Comparison of ENCODE assay signal across 20 cellular contexts in the genomic region with DNA sequence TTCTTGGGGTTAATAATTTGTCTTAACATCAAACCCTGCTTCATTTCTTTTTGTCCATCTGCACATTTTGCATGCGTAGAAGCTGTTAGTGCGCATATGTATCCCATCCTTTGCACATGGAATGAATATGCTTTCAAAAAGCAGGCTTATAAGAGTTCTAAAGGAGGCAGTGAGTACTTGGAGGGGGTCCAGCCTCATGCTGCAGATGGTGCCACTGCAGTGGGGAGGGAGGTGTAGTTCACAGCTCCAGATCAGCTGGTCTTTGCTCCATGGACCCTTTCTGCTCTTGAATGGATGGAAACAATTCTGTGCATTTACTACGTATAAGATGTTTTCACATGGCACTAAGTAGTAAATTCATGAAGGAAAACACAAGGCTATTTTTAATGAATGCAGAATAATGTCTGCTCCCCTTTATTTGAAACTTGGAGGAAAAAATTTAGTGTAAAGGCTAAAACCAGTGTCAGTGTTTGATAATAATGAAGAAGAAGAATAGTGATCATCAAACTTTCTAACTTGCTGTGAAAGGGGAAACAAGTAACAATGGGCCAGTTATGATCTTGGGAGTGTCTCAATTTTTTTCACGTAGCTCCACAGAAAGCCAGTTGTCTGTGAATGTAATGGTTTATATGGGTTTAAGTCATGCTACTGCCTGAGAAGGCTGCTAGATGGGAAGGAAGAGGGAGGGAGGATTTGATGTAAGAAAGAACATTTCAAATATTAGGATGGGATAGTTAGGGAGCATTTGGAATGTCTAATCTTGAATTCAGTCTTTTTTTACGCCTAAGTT.
"Had no signal": no experiment of that assay in that cellular context is flagged by ENCODE, and none has a peak within 500 bp of the region (broad histone marks: within the 10 kb centered on the region; RNA-seq: fewer than 3 reads in every experiment).

No MANE protein-coding gene starts in this region.

- H3K9me3 Mint-ChIP-seq: natural killer cell treated with Interleukin-12 subunit alpha and Interleukin-12 subunit beta and Interleukin-15 and Interleukin-18, amount 100 ng/mL, for 72 hours; stimulated activated naive CD8-positive, alpha-beta T cell treated with anti-CD3 and anti-CD28 coated beads, Interleukin-15, amount 100 ng/mL, for 72 hours; type B pancreatic cell had no signal

- FAIRE-seq: kidney, urothelium cell line had no signal

- H3K27ac Mint-ChIP-seq: natural killer cell treated with Interleukin-12 subunit alpha and Interleukin-12 subunit beta and Interleukin-15 and Interleukin-18, amount 100 ng/mL, for 72 hours; stimulated activated naive B cell treated with anti-CD40 and anti-IgM and Interleukin-4, amounts not matched to agents 10 μg/mL and 1 μg/mL and 100 μg/mL, for 72 hours; stimulated activated naive CD8-positive, alpha-beta T cell treated with anti-CD3 and anti-CD28 coated beads, Interleukin-15, amount 100 ng/mL, for 72 hours; type B pancreatic cell had no signal

- H3K4me3 Mint-ChIP-seq: natural killer cell treated with Interleukin-12 subunit alpha and Interleukin-12 subunit beta and Interleukin-15 and Interleukin-18, amount 100 ng/mL, for 72 hours; stimulated activated naive B cell treated with anti-CD40 and anti-IgM and Interleukin-4, amounts not matched to agents 10 μg/mL and 1 μg/mL and 100 μg/mL, for 72 hours; stimulated activated naive CD8-positive, alpha-beta T cell treated with anti-CD3 and anti-CD28 coated beads, Interleukin-15, amount 100 ng/mL, for 72 hours; type B pancreatic cell had no signal

- ATAC-seq: esophagus mucosa; gastroesophageal sphincter; left cardiac atrium; natural killer cell treated with Interleukin-12 subunit alpha and Interleukin-12 subunit beta and Interleukin-15 and Interleukin-18, amount 100 ng/mL, for 72 hours; sciatic nerve; stimulated activated naive B cell treated with anti-CD40 and anti-IgM and Interleukin-4, amounts not matched to agents 10 μg/mL and 1 μg/mL and 100 μg/mL, for 72 hours; stimulated activated naive CD8-positive, alpha-beta T cell treated with anti-CD3 and anti-CD28 coated beads, Interleukin-15, amount 100 ng/mL, for 72 hours had no signal

- H3K4me1 Mint-ChIP-seq: stimulated activated naive CD8-positive, alpha-beta T cell treated with anti-CD3 and anti-CD28 coated beads, Interleukin-15, amount 100 ng/mL, for 72 hours had no signal

- H3K36me3 Mint-ChIP-seq: natural killer cell treated with Interleukin-12 subunit alpha and Interleukin-12 subunit beta and Interleukin-15 and Interleukin-18, amount 100 ng/mL, for 72 hours; type B pancreatic cell had no signal

- DNase-seq: effector CD8-positive, alpha-beta T cell; kidney; left cardiac atrium; left ventricle myocardium inferior; lower lobe of right lung; mesenchymal stem cell; midbrain; occipital lobe; spleen; stimulated activated CD4-positive, alpha-beta T cell treated with anti-CD3 and anti-CD28 coated beads, Interleukin-15, amount 100 ng/mL, for 24 hours; stimulated activated CD4-positive, alpha-beta T cell treated with anti-CD3 and anti-CD28 coated beads, Interleukin-1b, Interleukin-23, amount 100 ng/mL, for 48 hours; stimulated activated CD4-positive, alpha-beta T cell treated with anti-CD3 and anti-CD28 coated beads, Interleukin-4, amount 100 ng/mL, for 24 hours; stimulated activated naive B cell treated with anti-CD40 and anti-IgM and Interleukin-4, amounts not matched to agents 10 μg/mL and 1 μg/mL and 100 μg/mL, for 72 hours; stimulated activated naive CD8-positive, alpha-beta T cell treated with anti-CD3 and anti-CD28 coated beads, Interleukin-15, amount 100 ng/mL, for 72 hours had no signal
